In genomic region chr16:3101018-3101840, GRCh38 we compare ENCODE assay signal across 8 cellular contexts. TPM values are rescaled to one million over a fixed set of nuclear protein-coding genes. Genes with fewer than 3 reads are reported as not detected.
DNase-seq lines count a peak whose midpoint lies in the region; ATAC-seq and TF ChIP-seq lines count a peak whose summit lies in the region.

No MANE protein-coding gene starts in this region.

- H4K20me1 ChIP-seq in OCI-LY1 (ENCODE audit: insufficient read depth, low read length): no peaks in the 10 kb centered on the region

- H3K9me2 ChIP-seq in OCI-LY1 (ENCODE audit: low read depth, low read length): no peaks in the 10 kb centered on the region

- no peak for ATAC-seq in GM18873 (IDR thresholded peaks at IDR 0.05; ENCODE audit: low FRiP score, unreplicated experiment)

- TF ChIP-seq CTCF in 22Rv1 (IDR thresholded peaks at IDR 0.05) (peak; percentile 87), GM10266 (IDR thresholded peaks at IDR 0.05; ENCODE audit: control insufficient read depth, insufficient read depth, low read depth, missing control alignments) (peak; percentile 81), OCI-LY1 (IDR thresholded peaks at IDR 0.05; ENCODE audit: low read length) (peak; percentile 75)

- H3K27me3 ChIP-seq in OCI-LY1 (ENCODE audit: insufficient read depth, low read length): no peaks in the 10 kb centered on the region

- no peaks in the 10 kb centered on the region for H3K9me3 ChIP-seq in OCI-LY1 (ENCODE audit: low read length)

- peaks cover 6% of the 10 kb centered on the region; the same call in 1 of the 2 replicates for H3F3A ChIP-seq in OCI-LY1 (ENCODE audit: insufficient read depth, low read length)

- H3K36me3 ChIP-seq in OCI-LY1 (ENCODE audit: insufficient read depth, low read length): no peaks in the 10 kb centered on the region

- H3K27ac ChIP-seq in 22Rv1: peak overlapping the region; percentile 43
- peak overlapping the region; percentile 58 for H3K27ac ChIP-seq in OCI-LY1 (ENCODE audit: low read depth, low read length, poor library complexity, severe bottlenecking)

- H3K4me1 ChIP-seq in OCI-LY1 (ENCODE audit: insufficient read depth, low read length, severe bottlenecking): peaks cover 33% of the 10 kb centered on the region

- H3K4me2 ChIP-seq in OCI-LY1 (ENCODE audit: low read length): peak overlapping the region; percentile 47

- H2AFZ ChIP-seq in OCI-LY1 (ENCODE audit: low read length): no peak overlapping the region

- peak overlapping the region; percentile 33 for H3K4me3 ChIP-seq in OCI-LY1 (ENCODE audit: low read depth, low read length, poor library complexity, severe bottlenecking)

- DNase-seq in GM10266 (ENCODE audit: extremely low spot score) (peak; percentile 70), amniotic epithelial cell (ENCODE audit: low read depth) (peak; percentile 14), lung microvascular endothelial cell (ENCODE audit: low read depth in 2 of 2) (peak; percentile 52 to 70), NCI-H2171 (lab: John Stamatoyannopoulos, UW) (no peak), NCI-H2196 (lab: John Stamatoyannopoulos, UW; ENCODE audit: unreplicated experiment) (no peak)

- no peak overlapping the region for H3K9ac ChIP-seq in OCI-LY1 (ENCODE audit: low read length)

- H3K79me2 ChIP-seq in OCI-LY1 (ENCODE audit: insufficient read depth, low read length): no peaks in the 10 kb centered on the region

RNA-seq across cellular contexts. Expression of gene ZSCAN10, which starts 2.1 kb away (rescaled TPM):
- total RNA-seq in lung microvascular endothelial cell: under 0.01 TPM in 1 of 2 replicates, not detected in the other

RNA-seq across cellular contexts. Expression of gene ZNF205, which starts 11.2 kb away (rescaled TPM):
- 12.3 and 12.6 TPM in 2 replicates for total RNA-seq in lung microvascular endothelial cell

RNA-seq across cellular contexts. Expression of gene ZNF213, which starts 33.6 kb away (rescaled TPM):
- total RNA-seq in lung microvascular endothelial cell: 2.8 and 3.2 TPM in 2 replicates

RNA-seq across cellular contexts. Expression of gene IL32, which starts 35.8 kb away (rescaled TPM):
- total RNA-seq in lung microvascular endothelial cell: 26.2 and 36.6 TPM in 2 replicates

RNA-seq across cellular contexts. Expression of gene MMP25, which starts 54.9 kb away (rescaled TPM):
- total RNA-seq in lung microvascular endothelial cell: under 0.01 TPM in 2 replicates

Comparison
In these comparisons a context has a peak if more than half of its experiments do, and no peak if none do; other contexts are left out.
1. DNase-seq: peak in GM10266 (single experiment), amniotic epithelial cell (single experiment) and lung microvascular endothelial cell (2 of 2); none in NCI-H2171 (single experiment) and NCI-H2196 (single experiment).
2. Peak in every context shown above with its lines, with median percentiles within 50 percentile points of each other: CTCF ChIP-seq.